8 cellular contexts compared by ENCODE assay signal in genomic region chr10:3172446-3173172, GRCh38. TPM values are rescaled to one million over a fixed set of nuclear protein-coding genes. Genes with fewer than 3 reads are reported as not detected.
DNase-seq lines count a peak whose midpoint lies in the region; ATAC-seq lines count a peak whose summit lies in the region.

Gene PITRM1 (minus strand): TSS chr10:3172782. CDS start chr10:3172772, 10 bp downstream.

- H3K4me1 ChIP-seq in BLaER1, result peaks cover 34% of the 10 kb centered on the region

- peak within 1 kb of the TSS; percentile 77 for H3K4me2 ChIP-seq in BLaER1

- no peaks in the 10 kb centered on the region for H3K27me3 ChIP-seq in BLaER1

- peaks cover 16% of the 10 kb centered on the region for H3K9me3 ChIP-seq in BLaER1

- H3K4me1 Mint-ChIP-seq in activated CD4-positive, alpha-beta T cell treated with anti-CD3 and anti-CD28 coated beads, Interleukin-2, amount 10 ng/mL, durations not matched to agents 7 days and 5 days, result peaks cover 17% of the 10 kb centered on the region

- POLR2A ChIA-PET in activated CD4-positive, alpha-beta T cell treated with anti-CD3 and anti-CD28 coated beads, Interleukin-2, amount 10 ng/mL, durations not matched to agents 7 days and 5 days (lab: Charles Lee), result interaction anchor here (0.5 to 1.0 kb wide), 2 partner anchors 25 to 60 kb away, joined by 3 to 4 read pairs; no protein-coding TSS in a partner anchor

- H3K27ac Mint-ChIP-seq in activated CD4-positive, alpha-beta T cell treated with anti-CD3 and anti-CD28 coated beads, Interleukin-2, amount 10 ng/mL, durations not matched to agents 7 days and 5 days, result peak within 1 kb of the TSS; percentile 88

- H3K4me3 Mint-ChIP-seq in activated CD4-positive, alpha-beta T cell treated with anti-CD3 and anti-CD28 coated beads, Interleukin-2, amount 10 ng/mL, durations not matched to agents 7 days and 5 days, result peak within 1 kb of the TSS; percentile 89

- ATAC-seq in GM19324 (IDR thresholded peaks at IDR 0.05; ENCODE audit: low FRiP score, unreplicated experiment) (peak; percentile 98), HG03469 (IDR thresholded peaks at IDR 0.05; ENCODE audit: unreplicated experiment) (peak; percentile 93), left lobe of liver (peak; percentile 92)

- H4K20me1 ChIP-seq in BLaER1, result peaks cover 11% of the 10 kb centered on the region; the same call in 1 of the 2 replicates

- peak within 1 kb of the TSS; percentile 85 for H3K4me3 ChIP-seq in BLaER1

- peaks cover 27% of the 10 kb centered on the region for H3K27me3 Mint-ChIP-seq in activated CD4-positive, alpha-beta T cell treated with anti-CD3 and anti-CD28 coated beads, Interleukin-2, amount 10 ng/mL, durations not matched to agents 7 days and 5 days

- peaks cover 20% of the 10 kb centered on the region for H3K36me3 Mint-ChIP-seq in activated CD4-positive, alpha-beta T cell treated with anti-CD3 and anti-CD28 coated beads, Interleukin-2, amount 10 ng/mL, durations not matched to agents 7 days and 5 days (ENCODE audit: low read depth)

- peaks cover 2% of the 10 kb centered on the region for H3K9me3 Mint-ChIP-seq in activated CD4-positive, alpha-beta T cell treated with anti-CD3 and anti-CD28 coated beads, Interleukin-2, amount 10 ng/mL, durations not matched to agents 7 days and 5 days

- DNase-seq in NCI-H526 treated with DMSO at 0.1 percent for 48 hours (lab: John Stamatoyannopoulos, UW) (peak; percentile 96), cortex of kidney (lab: John Stamatoyannopoulos, UW) (peak; percentile 46), left lobe of liver (ENCODE audit: low spot score) (peak; percentile 99)
- DNase-seq in activated CD4-positive, alpha-beta T cell treated with anti-CD3 and anti-CD28 coated beads, Interleukin-2, amount 10 ng/mL, durations not matched to agents 7 days and 5 days, result peak; percentile 99
- peak; percentile 99 for DNase-seq in stimulated activated CD4-positive, alpha-beta T cell treated with anti-CD3 and anti-CD28 coated beads, Interleukin-2, amount 100 ng/mL, for 4 hours (ENCODE audit: low read depth)

- CTCF ChIA-PET in activated CD4-positive, alpha-beta T cell treated with anti-CD3 and anti-CD28 coated beads, Interleukin-2, amount 10 ng/mL, durations not matched to agents 7 days and 5 days (lab: Charles Lee), result interaction anchor here (1.1 to 1.2 kb wide), 2 partner anchors 9 to 21 kb away, joined by 4 read pairs; no protein-coding TSS in a partner anchor

- H3K36me3 ChIP-seq in BLaER1, result peaks cover 25% of the 10 kb centered on the region

- peak within 1 kb of the TSS; percentile 86 for H3K27ac ChIP-seq in BLaER1

- H3K9ac ChIP-seq in BLaER1, result peak within 1 kb of the TSS; percentile 87

RNA-seq across cellular contexts. Expression of gene PITRM1, which starts in this region (rescaled TPM):
- total RNA-seq in activated CD4-positive, alpha-beta T cell treated with anti-CD3 and anti-CD28 coated beads, Interleukin-2, amount 10 ng/mL, durations not matched to agents 7 days and 5 days, result 10 to 100 TPM; 57.4 to 58.0 TPM
- total RNA-seq in left lobe of liver, result 37.9 TPM

Comparison
In these comparisons a context has a peak if more than half of its experiments do, and no peak if none do; other contexts are left out.
1. Peak in every context shown above with its lines: DNase-seq, ATAC-seq, H3K4me3 ChIP-seq and H3K27ac ChIP-seq.
2. DNase-seq: peak in every context shown above with its lines; median percentile 99 in activated CD4-positive, alpha-beta T cell treated with anti-CD3 and anti-CD28 coated beads, Interleukin-2, amount 10 ng/mL, durations not matched to agents 7 days and 5 days; 99 in left lobe of liver; 99 in stimulated activated CD4-positive, alpha-beta T cell treated with anti-CD3 and anti-CD28 coated beads, Interleukin-2, amount 100 ng/mL, for 4 hours; 96 in NCI-H526 treated with DMSO at 0.1 percent for 48 hours; 46 in cortex of kidney.